ENCODE assay signal across 9 cellular contexts in the genomic region with DNA sequence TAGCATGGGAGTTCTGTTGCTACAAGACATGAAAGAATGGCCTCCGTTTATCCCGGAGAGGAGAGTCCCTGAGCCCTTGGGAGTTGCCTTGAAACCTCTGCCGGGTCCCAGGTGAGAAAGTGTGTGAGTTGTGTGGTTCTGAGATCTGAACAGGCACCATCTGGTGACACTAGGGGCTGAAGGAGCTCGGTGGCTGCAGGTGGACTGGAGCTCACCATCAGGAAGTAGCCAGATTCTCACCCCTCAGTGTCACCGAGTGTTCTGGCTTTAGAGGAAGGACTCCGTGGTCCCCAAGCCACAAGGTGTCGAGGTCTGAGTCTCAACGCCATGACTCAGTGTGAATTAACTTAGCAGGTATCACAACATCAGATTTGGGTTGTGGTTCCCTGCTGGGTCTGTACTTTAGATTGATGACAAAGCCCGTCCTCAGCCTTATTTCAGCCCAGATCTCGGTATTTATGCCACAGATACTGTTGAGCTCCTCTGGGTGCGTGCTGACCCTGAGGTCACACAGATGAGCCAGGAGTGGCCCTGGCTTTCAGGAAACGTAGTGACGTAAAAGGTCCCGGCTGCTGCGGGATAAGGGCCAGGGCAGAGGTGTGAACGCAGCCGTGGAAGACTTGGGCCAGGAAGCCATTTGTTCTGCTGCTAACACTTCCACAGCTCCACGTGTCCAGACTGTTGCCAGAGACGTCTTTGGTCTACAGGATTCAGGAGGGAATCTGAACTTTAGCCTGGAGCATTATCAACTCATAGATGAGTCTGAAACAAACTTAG. TPM values are rescaled to one million over a fixed set of nuclear protein-coding genes. Genes with fewer than 3 reads are reported as not detected.
A peak's percentile ranks its signal among the peaks of the same experiment; 100 is the strongest.
DNase-seq lines count a peak whose midpoint lies in the region; ATAC-seq, FAIRE-seq and TF ChIP-seq lines count a peak whose summit lies in the region.
"Had no signal": no experiment of that assay in that cellular context is flagged by ENCODE, and none has a peak within 500 bp of the region (broad histone marks: within the 10 kb centered on the region; RNA-seq: fewer than 3 reads in every experiment).

No MANE protein-coding gene starts in this region.

- H3K4me2 ChIP-seq in H1 (ENCODE audit: insufficient read depth in 1 of 2, low read depth in 2 of 2, low read length in 2 of 2), result no peak overlapping the region

- no peak overlapping the region for H3K56ac ChIP-seq in H1 (replicated peaks; ENCODE audit: insufficient read length, low read depth, low read length)

- no peaks in the 10 kb centered on the region for H3K27me3 ChIP-seq in H1 (replicated peaks in 1 of 4; ENCODE audit: control insufficient read depth in 3 of 4, extremely low read depth in 1 of 4, insufficient read depth in 3 of 4, low read length in 3 of 4)

- H3K18ac ChIP-seq in H1 (ENCODE audit: extremely low read depth, low read length), result no peak overlapping the region

- H3K36me3 ChIP-seq in H1 (ENCODE audit: control insufficient read depth in 2 of 4, insufficient read depth in 4 of 4, low read length in 3 of 4), result peaks cover 21 to 61% (median 41%) of the 10 kb centered on the region in 4 experiments

- H3K4me3 Mint-ChIP-seq in stimulated activated effector memory CD8-positive, alpha-beta T cell treated with anti-CD3 and anti-CD28 coated beads, Interleukin-12 subunit alpha, Interleukin-12 subunit beta, amount 100 ng/mL, for 72 hours, result peak overlapping the region; percentile 50

- CTCF ChIA-PET in H1 (lab: Charles Lee; ENCODE audit: partially characterized antibody), result interaction anchor here (1.2 to 2.1 kb wide), 5 partner anchors 17 to 122 kb away, joined by 3 to 6 read pairs (median 3); no protein-coding TSS in a partner anchor

- H3K79me2 ChIP-seq in H1 (ENCODE audit: control insufficient read depth in 1 of 2, insufficient read depth in 2 of 2, low read length in 2 of 2), result no peaks in the 10 kb centered on the region

- peaks cover 17% of the 10 kb centered on the region for H3K4me1 Mint-ChIP-seq in stimulated activated effector memory CD8-positive, alpha-beta T cell treated with anti-CD3 and anti-CD28 coated beads, Interleukin-12 subunit alpha, Interleukin-12 subunit beta, amount 100 ng/mL, for 72 hours

- H4K8ac ChIP-seq in H1 (ENCODE audit: extremely low read depth, insufficient read depth, low read length), result no peak overlapping the region

- H3K27ac ChIP-seq in H1 (ENCODE audit: low read depth, low read length), result 0 out of 2 replicates have a peak overlapping the region, but pooled peaks have one; percentile 31

- no peak overlapping the region for H2BK120ac ChIP-seq in H1 (replicated peaks; ENCODE audit: low read depth, low read length)

- no peak for TF ChIP-seq EP300 in H1 (IDR thresholded peaks at IDR 0.05; ENCODE audit: borderline replicate concordance in 1 of 2, low read depth in 2 of 2, low read length in 2 of 2)

- 88% methylated on average over 19 of the region's 19 CpGs; no CpG with 5 or more reads in 1 of the 2 experiments for WGBS in H1 (ENCODE audit: extremely low coverage in 1 of 2, insufficient coverage in 1 of 2, insufficient read length in 1 of 2, insufficient replicate concordance in 2 of 2, low coverage in 1 of 2, low lambda C conversion rate in 2 of 2, missing lambda C conversion rate in 1 of 2), 2 experiments

- no peak overlapping the region; the same call in 1 of the 2 replicates for H2BK5ac ChIP-seq in H1 (ENCODE audit: low read depth, low read length)

- H3K9ac ChIP-seq in H1 (replicated peaks in 1 of 4; ENCODE audit: extremely low read depth in 1 of 4, low read depth in 3 of 4, low read length in 3 of 4), result no peak overlapping the region

- no peaks in the 10 kb centered on the region for H3K9me3 Mint-ChIP-seq in stimulated activated effector memory CD8-positive, alpha-beta T cell treated with anti-CD3 and anti-CD28 coated beads, Interleukin-12 subunit alpha, Interleukin-12 subunit beta, amount 100 ng/mL, for 72 hours

- no peak overlapping the region for H3K14ac ChIP-seq in H1 (ENCODE audit: insufficient read length)

- H4K20me1 ChIP-seq in H1 (replicated peaks in 1 of 2; ENCODE audit: control insufficient read depth in 1 of 2, insufficient read depth in 2 of 2, low read length in 2 of 2), result peaks cover 1 to 2% of the 10 kb centered on the region in 2 experiments

- no peak overlapping the region for H2BK12ac ChIP-seq in H1 (ENCODE audit: low read depth, low read length)

- H3K4me1 ChIP-seq in H1 (replicated peaks in 1 of 4; ENCODE audit: control insufficient read depth in 3 of 4, insufficient read depth in 4 of 4, low read length in 3 of 4), result no peaks in the 10 kb centered on the region

- H3K23me2 ChIP-seq in H1 (ENCODE audit: low read depth, low read length), result 0 out of 2 replicates have a peak, but pooled peaks cover 1% of the 10 kb centered on the region

- H3K9me3 ChIP-seq in H1 (ENCODE audit: insufficient read depth in 2 of 2, low read depth in 1 of 2, low read length in 1 of 2), result no peaks in the 10 kb centered on the region

- TF ChIP-seq RAD21 in H1 (IDR thresholded peaks at IDR 0.05 in 1 of 2, conservative IDR thresholded peaks at IDR 0.05 in 1 of 2; ENCODE audit: low read depth in 2 of 2, low read length in 2 of 2), result no peak

- DNase-seq in GM19239 (ENCODE audit: insufficient read length, low spot score) (peak; percentile 35), H1 (ENCODE audit: low read depth in 1 of 2, low spot score in 2 of 2) (no peak), mucosa of gallbladder (ENCODE audit: low spot score) (no peak), NCI-H1694 (lab: John Stamatoyannopoulos, UW) (no peak)
- peak; percentile 7 to 58 for DNase-seq in stimulated activated effector memory CD8-positive, alpha-beta T cell treated with anti-CD3 and anti-CD28 coated beads, Interleukin-12 subunit alpha, Interleukin-12 subunit beta, amount 100 ng/mL, for 72 hours (ENCODE audit: low spot score in 2 of 2)

- FAIRE-seq in GM19239 (lab: Jason Lieb, UNC), result no peak
- no peak for FAIRE-seq in H1 (lab: Jason Lieb, UNC)
- FAIRE-seq: endothelial cell of umbilical vein had no signal

- H4K91ac ChIP-seq in H1 (replicated peaks; ENCODE audit: insufficient read length, low read length), result no peak overlapping the region

- H3K23ac ChIP-seq in H1 (ENCODE audit: insufficient read length), result no peak overlapping the region

- no peak for TF ChIP-seq CTCF in H1 (IDR thresholded peaks at IDR 0.05; ENCODE audit: control extremely low read depth in 1 of 3, insufficient read depth in 1 of 3, low read depth in 1 of 3, low read length in 3 of 3)

- H3K36me3 Mint-ChIP-seq in stimulated activated effector memory CD8-positive, alpha-beta T cell treated with anti-CD3 and anti-CD28 coated beads, Interleukin-12 subunit alpha, Interleukin-12 subunit beta, amount 100 ng/mL, for 72 hours, result no peaks in the 10 kb centered on the region

- no peak overlapping the region for H3K4me3 ChIP-seq in H1 (ENCODE audit: extremely low read depth in 1 of 4, insufficient read depth in 2 of 4, low read depth in 3 of 4, low read length in 4 of 4)

- H2BK15ac ChIP-seq in H1 (ENCODE audit: low read length), result no peak overlapping the region

- H2BK20ac ChIP-seq in H1 (ENCODE audit: low read length), result no peak overlapping the region

- peak overlapping the region; percentile 84 for H3K27ac Mint-ChIP-seq in stimulated activated effector memory CD8-positive, alpha-beta T cell treated with anti-CD3 and anti-CD28 coated beads, Interleukin-12 subunit alpha, Interleukin-12 subunit beta, amount 100 ng/mL, for 72 hours

- H3K4ac ChIP-seq in H1 (replicated peaks; ENCODE audit: insufficient read length, low read depth, low read length), result no peak overlapping the region

- no peak for TF ChIP-seq POLR2A in H1 (IDR thresholded peaks at IDR 0.05; ENCODE audit: control extremely low read depth in 1 of 2, low read depth in 2 of 2, low read length in 2 of 2)

- H2AFZ ChIP-seq in H1 (ENCODE audit: low read length), result no peak overlapping the region

- ATAC-seq in HG03196 (IDR thresholded peaks at IDR 0.05; ENCODE audit: unreplicated experiment) (peak; percentile 39), GM19455 (IDR thresholded peaks at IDR 0.05; ENCODE audit: unreplicated experiment) (no peak)
- ATAC-seq in stimulated activated effector memory CD8-positive, alpha-beta T cell treated with anti-CD3 and anti-CD28 coated beads, Interleukin-12 subunit alpha, Interleukin-12 subunit beta, amount 100 ng/mL, for 72 hours, result peak; percentile 90

- POLR2A ChIA-PET in H1 (lab: Charles Lee; ENCODE audit: partially characterized antibody), result no interaction called here

- no peaks in the 10 kb centered on the region for H3K79me1 ChIP-seq in H1 (ENCODE audit: low read depth, low read length)

- no peak overlapping the region for H4K5ac ChIP-seq in H1 (ENCODE audit: insufficient read length, low read depth, low read length)

- no peak overlapping the region for H2AK5ac ChIP-seq in H1 (ENCODE audit: low read depth, low read length)

TF ChIP-seq in H1, 55 proteins besides CTCF, POLR2A, EP300 and RAD21:
- TF ChIP-seq JUND (IDR thresholded peaks at IDR 0.05; ENCODE audit: low read length) (no peak), BRCA1 (IDR thresholded peaks at IDR 0.05; ENCODE audit: low read depth, low read length) (no peak), CBX5 (IDR thresholded peaks at IDR 0.05; ENCODE audit: low read depth, low read length) (no peak), TAF1 (IDR thresholded peaks at IDR 0.05; ENCODE audit: low read depth, low read length) (no peak), RFX5 (IDR thresholded peaks at IDR 0.05; ENCODE audit: borderline replicate concordance, low read depth, low read length) (no peak), HDAC6 (IDR thresholded peaks at IDR 0.05; ENCODE audit: low read depth, low read length) (no peak)

RNA-seq across cellular contexts. Expression of gene PGPEP1L, which starts 54.4 kb away (rescaled TPM):
- total RNA-seq in H1 (2021; fragmentation: NEBNext Ultra II Directional; extraction: Animal tissue kit (Norgen Biotek cat#: 25700)), result 0.22 TPM in 1 of 2 replicates, not detected in the other
- polyA plus RNA-seq in H1 (2011; rRNA removed), result 0.14 and 0.17 TPM in 2 replicates
- polyA plus RNA-seq in H1 (2011; cell fraction: cytosol; rRNA removed), result 0.10 TPM
- 0.37 TPM for polyA plus RNA-seq in H1 (2011; cell fraction: nucleus; rRNA removed)
- polyA plus RNA-seq in H1 (2012, experiment 1 of 2), result 0.18 TPM in 1 of 4 replicates, not detected in the others
- polyA plus RNA-seq in H1 (2012, experiment 2 of 2), result not detected
- polyA plus RNA-seq in H1 (2013, experiment 1 of 2), result not detected
- 0.04 TPM for polyA plus RNA-seq in H1 (2013, experiment 2 of 2)
- polyA minus RNA-seq in H1 (2011; rRNA and poly(A)+ RNA removed), result 0.38 TPM in 1 of 2 replicates, not detected in the other
- polyA minus RNA-seq in H1 (2011; cell fraction: cytosol; rRNA and poly(A)+ RNA removed), result not detected
- polyA minus RNA-seq in H1 (2011; cell fraction: nucleus; rRNA and poly(A)+ RNA removed), result not detected
- total RNA-seq in mucosa of gallbladder, result 0.29 TPM
- total RNA-seq: endothelial cell of umbilical vein, SK-MEL-5 had no signal
- polyA plus RNA-seq: endothelial cell of umbilical vein had no signal

Comparison
In these comparisons a context has a peak if more than half of its experiments do, and no peak if none do; other contexts are left out.
1. DNase-seq: peak in GM19239 (single experiment) and stimulated activated effector memory CD8-positive, alpha-beta T cell treated with anti-CD3 and anti-CD28 coated beads, Interleukin-12 subunit alpha, Interleukin-12 subunit beta, amount 100 ng/mL, for 72 hours (2 of 2); none in H1 (0 of 2), mucosa of gallbladder (single experiment) and NCI-H1694 (single experiment).